18 cellular contexts compared by ENCODE assay signal in genomic region chr6:158020811-158021210, GRCh38. TPM values are rescaled to one million over a fixed set of nuclear protein-coding genes. Genes with fewer than 3 reads are reported as not detected.
DNase-seq lines count a peak whose midpoint lies in the region; ATAC-seq, FAIRE-seq and TF ChIP-seq lines count a peak whose summit lies in the region.
"Had no signal": no experiment of that assay in that cellular context is flagged by ENCODE, and none has a peak within 500 bp of the region (broad histone marks: within the 10 kb centered on the region; RNA-seq: fewer than 3 reads in every experiment).

No MANE protein-coding gene starts in this region.

- H3K27ac Mint-ChIP-seq in Caco-2 (ENCODE audit: unreplicated experiment), result peak overlapping the region; percentile 30
- H3K27ac Mint-ChIP-seq in CD8-positive, alpha-beta T cell, result no peak overlapping the region

- no peak for ATAC-seq in RWPE2 (ENCODE audit: low read depth)
- no peak for ATAC-seq in CD8-positive, alpha-beta T cell
- ATAC-seq: GM12878 had no signal

- POLR2A ChIA-PET in Caco-2 (lab: Charles Lee) (no interaction called here), endothelial cell of umbilical vein (lab: Charles Lee) (no interaction called here)
- POLR2A ChIA-PET in CD8-positive, alpha-beta T cell (lab: Charles Lee), result no interaction called here

- H2AFZ ChIP-seq in endothelial cell of umbilical vein (ENCODE audit: low read depth, low read length) (no peak overlapping the region), Karpas-422 (ENCODE audit: low read length) (no peak overlapping the region)
- H2AFZ ChIP-seq: GM23248 had no signal

- no peak for TF ChIP-seq EP300 in sigmoid colon (IDR thresholded peaks at IDR 0.05)

- no peaks in the 10 kb centered on the region for H3K9me3 Mint-ChIP-seq in Caco-2 (ENCODE audit: unreplicated experiment)
- H3K9me3 Mint-ChIP-seq in CD8-positive, alpha-beta T cell, result no peaks in the 10 kb centered on the region

- FAIRE-seq in endothelial cell of umbilical vein (lab: Jason Lieb, UNC), result peak; percentile 81
- FAIRE-seq: A204.1, GM12878 had no signal

- no peak for DNase-seq in Caco-2
- peak; percentile 2 for DNase-seq in RWPE2 (ENCODE audit: low spot score)
- peak; percentile 71 for DNase-seq in endothelial cell of umbilical vein (ENCODE audit: low read depth, low spot score)
- DNase-seq in sigmoid colon, result no peak
- DNase-seq in mesendoderm, result no peak
- no peak for DNase-seq in CD8-positive, alpha-beta T cell
- no peak for DNase-seq in Karpas-422
- DNase-seq: GDM1, GM23248, KBM-7, NCI-H146, NCI-H510A treated with DMSO at 0.1 percent for 48 hours, NCI-H82, Peyer's patch had no signal

- no peak overlapping the region for H3K4ac ChIP-seq in mesendoderm (ENCODE audit: low read depth, low read length)

- H3K9me2 ChIP-seq in Karpas-422 (replicated peaks; ENCODE audit: insufficient read depth, low read length), result no peaks in the 10 kb centered on the region

- H3K18ac ChIP-seq in mesendoderm (ENCODE audit: low read length), result no peak overlapping the region

- H3K9me3 ChIP-seq in Caco-2 (no peaks in the 10 kb centered on the region), RWPE2 (ENCODE audit: severe bottlenecking) (no peaks in the 10 kb centered on the region), endothelial cell of umbilical vein (replicated peaks; ENCODE audit: control insufficient read depth, insufficient read depth, low read length) (no peaks in the 10 kb centered on the region), skeletal muscle tissue (ENCODE audit: control insufficient read depth in 3 of 3, low read length in 3 of 3) (no peaks in the 10 kb centered on the region), sigmoid colon (no peaks in the 10 kb centered on the region), Karpas-422 (ENCODE audit: low read length) (no peaks in the 10 kb centered on the region)
- no peaks in the 10 kb centered on the region for H3K9me3 ChIP-seq in CD8-positive, alpha-beta T cell (ENCODE audit: low read length)
- H3K9me3 ChIP-seq: BLaER1 treated with 17β-estradiol and CSF1 and Interleukin-3, amounts not matched to agents 10 nM and 100 nM; Peyer's patch had no signal

- no peaks in the 10 kb centered on the region; the same call in 1 of the 2 replicates for H3K4me1 ChIP-seq in Caco-2
- H3K4me1 ChIP-seq in RWPE2 (ENCODE audit: insufficient read depth, poor library complexity, severe bottlenecking), result peaks cover 2% of the 10 kb centered on the region
- peaks cover 52% of the 10 kb centered on the region for H3K4me1 ChIP-seq in endothelial cell of umbilical vein (ENCODE audit: control insufficient read depth, extremely low read depth, insufficient read depth, low read length)
- peaks cover 13 to 19% (median 19%) of the 10 kb centered on the region in 3 donors for H3K4me1 ChIP-seq in skeletal muscle tissue (ENCODE audit: control insufficient read depth in 3 of 3, insufficient read depth in 3 of 3, low read length in 3 of 3)
- peaks cover 0 to 24% (median 21%) of the 10 kb centered on the region in 4 donors for H3K4me1 ChIP-seq in sigmoid colon
- no peaks in the 10 kb centered on the region for H3K4me1 ChIP-seq in mesendoderm (ENCODE audit: control insufficient read depth, low read depth, low read length)
- peaks cover 2% of the 10 kb centered on the region for H3K4me1 ChIP-seq in CD8-positive, alpha-beta T cell (ENCODE audit: insufficient read depth, low read length)
- no peaks in the 10 kb centered on the region for H3K4me1 ChIP-seq in Karpas-422 (ENCODE audit: low read length)

- no peak overlapping the region for H4K8ac ChIP-seq in mesendoderm (ENCODE audit: low read depth, low read length)

- H2BK120ac ChIP-seq in mesendoderm (ENCODE audit: low read depth, low read length), result no peak overlapping the region

- H3K56ac ChIP-seq in mesendoderm (ENCODE audit: low read length), result no peak overlapping the region

- no peak overlapping the region for H2BK15ac ChIP-seq in mesendoderm (replicated peaks; ENCODE audit: low read depth)

- H3K27ac ChIP-seq in RWPE2 (ENCODE audit: poor library complexity, severe bottlenecking), result no peak overlapping the region
- H3K27ac ChIP-seq in endothelial cell of umbilical vein (ENCODE audit: insufficient read depth, low read depth, low read length), result peak overlapping the region; percentile 85
- peak overlapping the region; percentile 6 for H3K27ac ChIP-seq in skeletal muscle tissue (ENCODE audit: low read depth, low read length)
- peak overlapping the region in 2 of 4 donors; percentile 79 to 85 for H3K27ac ChIP-seq in sigmoid colon
- H3K27ac ChIP-seq in mesendoderm (ENCODE audit: low read depth, low read length), result no peak overlapping the region
- H3K27ac ChIP-seq in CD8-positive, alpha-beta T cell (ENCODE audit: low read depth, low read length), result no peak overlapping the region
- no peak overlapping the region for H3K27ac ChIP-seq in Karpas-422 (ENCODE audit: low read length)
- H3K27ac ChIP-seq: BLaER1 treated with 17β-estradiol and CSF1 and Interleukin-3, amounts not matched to agents 10 nM and 100 nM; GM23248; Peyer's patch had no signal

- H4K5ac ChIP-seq in mesendoderm (ENCODE audit: low read length), result no peak overlapping the region

- TF ChIP-seq CTCF in Caco-2 (IDR thresholded peaks at IDR 0.05; ENCODE audit: insufficient read depth in 1 of 2, low read depth in 1 of 2, low read length in 1 of 2, severe bottlenecking in 1 of 2, unreplicated experiment in 1 of 2) (no peak), RWPE2 (IDR thresholded peaks at IDR 0.05; ENCODE audit: poor library complexity, severe bottlenecking) (no peak), endothelial cell of umbilical vein (IDR thresholded peaks at IDR 0.05; ENCODE audit: extremely low read depth in 1 of 2, insufficient read depth in 1 of 2, low read depth in 1 of 2, low read length in 2 of 2) (no peak), sigmoid colon (IDR thresholded peaks at IDR 0.05) (no peak)
- TF ChIP-seq CTCF in CD8-positive, alpha-beta T cell (IDR thresholded peaks at IDR 0.05), result no peak

- dilution Hi-C loops in endothelial cell of umbilical vein (cut with MboI; ENCODE audit: extremely low pct_ligation_motif_present, low sequenced_read_pairs), result no loop called here

- H3K79me2 ChIP-seq in endothelial cell of umbilical vein (ENCODE audit: control insufficient read depth, insufficient read depth, low read length), result peaks cover 76% of the 10 kb centered on the region
- no peaks in the 10 kb centered on the region for H3K79me2 ChIP-seq in mesendoderm (ENCODE audit: control insufficient read depth, insufficient read depth, low read length)
- no peaks in the 10 kb centered on the region for H3K79me2 ChIP-seq in Karpas-422 (ENCODE audit: low read length)

- intact Hi-C loops in Caco-2 (cut with micrococcal nuclease; ENCODE audit: unreplicated experiment), result no loop called here
- intact Hi-C loops in endothelial cell of umbilical vein (cut with micrococcal nuclease), result no loop called here
- intact Hi-C loops in sigmoid colon (cut with DNase I), result no loop called here
- intact Hi-C loops in CD8-positive, alpha-beta T cell (cut with DNase I, micrococcal nuclease), result no loop called here

- no peaks in the 10 kb centered on the region for H3K4me1 Mint-ChIP-seq in Caco-2 (ENCODE audit: low read depth, unreplicated experiment)
- peaks cover 2% of the 10 kb centered on the region for H3K4me1 Mint-ChIP-seq in CD8-positive, alpha-beta T cell (ENCODE audit: low read depth)

- no peak overlapping the region for H2BK5ac ChIP-seq in mesendoderm (ENCODE audit: low read length)

- H3K36me3 ChIP-seq in Caco-2 (ENCODE audit: control insufficient read depth, insufficient read depth, low read length), result peaks cover 1% of the 10 kb centered on the region; the same call in 1 of the 2 replicates
- no peaks in the 10 kb centered on the region for H3K36me3 ChIP-seq in RWPE2 (ENCODE audit: low read depth)
- H3K36me3 ChIP-seq in endothelial cell of umbilical vein (ENCODE audit: control insufficient read depth in 2 of 2, extremely low read depth in 1 of 2, insufficient read depth in 2 of 2, low read length in 2 of 2), result peaks cover 0 to 3% of the 10 kb centered on the region in 2 experiments
- peaks cover 0 to 5% (median 0%) of the 10 kb centered on the region in 3 donors for H3K36me3 ChIP-seq in skeletal muscle tissue (ENCODE audit: control insufficient read depth in 3 of 3, insufficient read depth in 3 of 3, low read length in 3 of 3)
- H3K36me3 ChIP-seq in sigmoid colon, result peaks cover 0 to 7% (median 0%) of the 10 kb centered on the region in 4 donors
- H3K36me3 ChIP-seq in mesendoderm (ENCODE audit: control insufficient read depth, insufficient read depth, low read length), result no peaks in the 10 kb centered on the region
- H3K36me3 ChIP-seq in CD8-positive, alpha-beta T cell (ENCODE audit: insufficient read depth, low read length), result no peaks in the 10 kb centered on the region
- no peaks in the 10 kb centered on the region for H3K36me3 ChIP-seq in Karpas-422 (ENCODE audit: insufficient read depth, low read length)
- H3K36me3 ChIP-seq: BLaER1 treated with 17β-estradiol and CSF1 and Interleukin-3, amounts not matched to agents 10 nM and 100 nM had no signal

- H3K23ac ChIP-seq in mesendoderm (ENCODE audit: low read length), result no peak overlapping the region

- no peaks in the 10 kb centered on the region for H3K27me3 Mint-ChIP-seq in Caco-2 (ENCODE audit: insufficient read depth, unreplicated experiment)
- no peaks in the 10 kb centered on the region for H3K27me3 Mint-ChIP-seq in CD8-positive, alpha-beta T cell (ENCODE audit: low read depth)

- H2AK5ac ChIP-seq in mesendoderm (ENCODE audit: low read length), result no peak overlapping the region

- no peaks in the 10 kb centered on the region for H3K79me1 ChIP-seq in mesendoderm (ENCODE audit: low read length)

- TF ChIP-seq POLR2A in endothelial cell of umbilical vein (IDR thresholded peaks at IDR 0.05; ENCODE audit: low read depth, low read length) (no peak), sigmoid colon (IDR thresholded peaks at IDR 0.05) (no peak)

- H4K20me1 ChIP-seq in endothelial cell of umbilical vein (replicated peaks; ENCODE audit: control insufficient read depth, extremely low read depth, insufficient read depth, low read length) (no peaks in the 10 kb centered on the region), Karpas-422 (ENCODE audit: insufficient read depth, low read depth, low read length) (no peaks in the 10 kb centered on the region)

- 89% methylated on average over 2 of the region's 2 CpGs for WGBS in sigmoid colon, 2 donors
- WGBS in mesendoderm (ENCODE audit: extremely low coverage, insufficient coverage, low lambda C conversion rate), result no CpG with 5 or more reads among the region's 2 CpGs

- H3K9me1 ChIP-seq in endothelial cell of umbilical vein (replicated peaks; ENCODE audit: control insufficient read depth, extremely low read depth, insufficient read depth, low read length), result no peaks in the 10 kb centered on the region

- H3K4me3 Mint-ChIP-seq in Caco-2 (ENCODE audit: unreplicated experiment), result no peak overlapping the region
- H3K4me3 Mint-ChIP-seq in CD8-positive, alpha-beta T cell, result no peak overlapping the region

- CTCF ChIA-PET in Caco-2 (lab: Charles Lee), result no interaction called here
- CTCF ChIA-PET in endothelial cell of umbilical vein (lab: Charles Lee), result interaction anchor here (0.7 to 2.6 kb wide), 7 partner anchors 9 to 51 kb away, joined by 3 to 22 read pairs (median 4); partner anchors contain the start of gene SYNJ2
- CTCF ChIA-PET in CD8-positive, alpha-beta T cell (lab: Charles Lee), result interaction anchor here (0.9 kb wide), 1 partner anchor 13 kb away, joined by 3 read pairs; no protein-coding TSS in a partner anchor

- H3K27me3 ChIP-seq in Caco-2 (replicated peaks; ENCODE audit: control insufficient read depth, insufficient read depth, low read length) (no peaks in the 10 kb centered on the region), RWPE2 (ENCODE audit: insufficient read depth, poor library complexity, severe bottlenecking) (no peaks in the 10 kb centered on the region), endothelial cell of umbilical vein (ENCODE audit: control insufficient read depth in 2 of 2, insufficient read depth in 2 of 2, low read length in 2 of 2) (no peaks in the 10 kb centered on the region), skeletal muscle tissue (ENCODE audit: control insufficient read depth in 3 of 3, insufficient read depth in 3 of 3, low read length in 3 of 3) (no peaks in the 10 kb centered on the region), sigmoid colon (no peaks in the 10 kb centered on the region), mesendoderm (ENCODE audit: insufficient read depth, low read length, poor library complexity) (no peaks in the 10 kb centered on the region), Karpas-422 (ENCODE audit: low read length) (no peaks in the 10 kb centered on the region)
- H3K27me3 ChIP-seq in CD8-positive, alpha-beta T cell (ENCODE audit: insufficient read depth, low read length), result no peaks in the 10 kb centered on the region
- H3K27me3 ChIP-seq: Peyer's patch had no signal

- H3K4me2 ChIP-seq in endothelial cell of umbilical vein (ENCODE audit: insufficient read depth, low read length), result peak overlapping the region; percentile 23
- H3K4me2 ChIP-seq in mesendoderm (ENCODE audit: low read length), result no peak overlapping the region
- H3K4me2 ChIP-seq in Karpas-422 (ENCODE audit: low read depth, low read length, poor library complexity, severe bottlenecking), result no peak overlapping the region

- BruUV-seq in Caco-2 (replicated peaks; lab: Mats Ljungman, UMichigan) (no TSS peak), endothelial cell of umbilical vein (replicated peaks; lab: Mats Ljungman, UMichigan) (no TSS peak)

- peak overlapping the region; percentile 4 for H3K9ac ChIP-seq in endothelial cell of umbilical vein (replicated peaks; ENCODE audit: extremely low read depth, insufficient read depth, low read length)
- H3K9ac ChIP-seq in skeletal muscle tissue (ENCODE audit: low read depth in 1 of 3, low read length in 3 of 3), result no peak overlapping the region
- no peak overlapping the region for H3K9ac ChIP-seq in mesendoderm (ENCODE audit: low read length)
- H3K9ac ChIP-seq in Karpas-422 (ENCODE audit: low read length), result no peak overlapping the region
- H3K9ac ChIP-seq: BLaER1 treated with 17β-estradiol and CSF1 and Interleukin-3, amounts not matched to agents 10 nM and 100 nM; GM23248 had no signal

- no peak overlapping the region for H3K4me3 ChIP-seq in Caco-2 (ENCODE audit: low read depth, low read length)
- H3K4me3 ChIP-seq in RWPE2 (ENCODE audit: severe bottlenecking), result no peak overlapping the region
- H3K4me3 ChIP-seq in endothelial cell of umbilical vein (replicated peaks in 1 of 3; ENCODE audit: insufficient read depth in 1 of 3, low read depth in 1 of 3, low read length in 3 of 3), result no peak overlapping the region
- no peak overlapping the region for H3K4me3 ChIP-seq in skeletal muscle tissue (ENCODE audit: low read length in 3 of 3)
- no peak overlapping the region for H3K4me3 ChIP-seq in sigmoid colon
- H3K4me3 ChIP-seq in mesendoderm (ENCODE audit: low read length), result no peak overlapping the region
- H3K4me3 ChIP-seq in CD8-positive, alpha-beta T cell (ENCODE audit: low read depth, low read length), result no peak overlapping the region
- no peak overlapping the region for H3K4me3 ChIP-seq in Karpas-422 (ENCODE audit: low read length)
- H3K4me3 ChIP-seq: BLaER1 treated with 17β-estradiol and CSF1 and Interleukin-3, amounts not matched to agents 10 nM and 100 nM; GM12878; GM23248; Peyer's patch had no signal

- peaks cover 41% of the 10 kb centered on the region for H3K36me3 Mint-ChIP-seq in Caco-2 (ENCODE audit: insufficient read depth, unreplicated experiment)
- H3K36me3 Mint-ChIP-seq in CD8-positive, alpha-beta T cell, result peaks cover 36% of the 10 kb centered on the region

RNA-seq across cellular contexts. Expression of gene SYNJ2, which starts 39.1 kb away (rescaled TPM):
- total RNA-seq in Caco-2 (2022), result 45.0 and 47.9 TPM in 2 replicates
- 71.8 and 78.2 TPM in 2 replicates for total RNA-seq in endothelial cell of umbilical vein
- 32.4 and 35.1 TPM in 2 replicates for polyA plus RNA-seq in endothelial cell of umbilical vein
- polyA plus RNA-seq in endothelial cell of umbilical vein (2011; cell fraction: cytosol; rRNA removed), result 42.1 and 44.6 TPM in 2 replicates
- 85.0 and 90.0 TPM in 2 replicates for polyA plus RNA-seq in endothelial cell of umbilical vein (2011; cell fraction: nucleus; rRNA removed)
- polyA plus RNA-seq in endothelial cell of umbilical vein (2012), result 28.3 and 54.5 TPM in 2 replicates
- polyA minus RNA-seq in endothelial cell of umbilical vein, result 76.8 and 82.3 TPM in 2 replicates
- polyA minus RNA-seq in endothelial cell of umbilical vein (2011; cell fraction: cytosol; rRNA and poly(A)+ RNA removed), result 12.2 TPM
- polyA minus RNA-seq in endothelial cell of umbilical vein (2011; cell fraction: nucleus; rRNA and poly(A)+ RNA removed), result 77.9 and 82.2 TPM in 2 replicates
- total RNA-seq in skeletal muscle tissue, result 8.4 TPM
- total RNA-seq in sigmoid colon, result 10 to 100 TPM in 3 of 4 donors, 1 to 10 TPM in 1; 8.7 to 22.9 (median 12.3) TPM
- polyA plus RNA-seq in sigmoid colon, result 10 to 100 TPM in 2 of 3 donors, 1 to 10 TPM in 1; 9.6 to 13.4 (median 12.9) TPM
- 11.5 TPM for polyA plus RNA-seq in mesendoderm (2013, experiment 1 of 2)
- 11.6 TPM for polyA plus RNA-seq in mesendoderm (2013, experiment 2 of 2)
- 10 to 100 TPM; 28.4 to 29.5 TPM for total RNA-seq in CD8-positive, alpha-beta T cell
- 0.04 TPM in 1 of 2 replicates, not detected in the other for total RNA-seq in Karpas-422 (2014; rRNA removed; shearing (Covaris generic); ENCODE audit: low replicate concordance)

Comparison
In these comparisons a context has a peak if more than half of its experiments do, and no peak if none do; other contexts are left out.
1. DNase-seq: peak in RWPE2 (single experiment) and endothelial cell of umbilical vein (single experiment); none in Caco-2 (0 of 2), sigmoid colon (single experiment), mesendoderm (single experiment), CD8-positive, alpha-beta T cell (0 of 7) and Karpas-422 (single experiment).
2. H3K27ac ChIP-seq: peak in endothelial cell of umbilical vein (single experiment) and skeletal muscle tissue (single experiment); none in RWPE2 (single experiment), mesendoderm (single experiment), CD8-positive, alpha-beta T cell (single experiment) and Karpas-422 (single experiment).